22 cellular contexts compared by ENCODE assay signal in genomic region chrX:21225643-21226042, GRCh38.
A peak's percentile ranks its signal among the peaks of the same experiment; 100 is the strongest.
DNase-seq lines count a peak whose midpoint lies in the region; ATAC-seq, FAIRE-seq and TF ChIP-seq lines count a peak whose summit lies in the region.
"Had no signal": no experiment of that assay in that cellular context is flagged by ENCODE, and none has a peak within 500 bp of the region (broad histone marks: within the 10 kb centered on the region; RNA-seq: fewer than 3 reads in every experiment).

No MANE protein-coding gene starts in this region.

- no peaks in the 10 kb centered on the region for H3K27me3 ChIP-seq in keratinocyte (ENCODE audit: control insufficient read depth, extremely low read depth, insufficient read depth, low read length)
- H3K27me3 ChIP-seq in trophoblast cell (ENCODE audit: insufficient read depth, low read length) = no peaks in the 10 kb centered on the region
- H3K27me3 ChIP-seq: Peyer's patch had no signal

- H2BK120ac ChIP-seq in trophoblast cell (ENCODE audit: insufficient read depth, low read length, poor library complexity) = no peak overlapping the region

- H3K79me2 ChIP-seq in keratinocyte (ENCODE audit: control insufficient read depth, insufficient read depth, low read length) (no peaks in the 10 kb centered on the region), trophoblast cell (ENCODE audit: control insufficient read depth, insufficient read depth, low read length, poor library complexity) (no peaks in the 10 kb centered on the region)

- no peak overlapping the region for H2BK12ac ChIP-seq in trophoblast cell (ENCODE audit: low read length)

- H3K4me3 Mint-ChIP-seq in endothelial cell (ENCODE audit: unreplicated experiment) = no peak overlapping the region

- H4K8ac ChIP-seq in trophoblast cell (ENCODE audit: low read depth, low read length) = no peak overlapping the region

- FAIRE-seq in keratinocyte (lab: Jason Lieb, UNC) = no peak
- FAIRE-seq: G401.6, GM12892, HepG2 had no signal

- H3K27ac Mint-ChIP-seq in endothelial cell (ENCODE audit: unreplicated experiment) = no peak overlapping the region

- no peaks in the 10 kb centered on the region for H3K4me1 Mint-ChIP-seq in endothelial cell (ENCODE audit: unreplicated experiment)

- no peaks in the 10 kb centered on the region for H3K9me1 ChIP-seq in keratinocyte (ENCODE audit: control insufficient read depth, extremely low read depth, insufficient read depth, low read length)

- ATAC-seq in mucosa of descending colon = no peak
- ATAC-seq: HepG2 had no signal

- H3K36me3 Mint-ChIP-seq in endothelial cell (ENCODE audit: low read depth, unreplicated experiment) = no peaks in the 10 kb centered on the region

- no peak overlapping the region for H3K18ac ChIP-seq in trophoblast cell (ENCODE audit: low read length)

- no peak overlapping the region for H3K14ac ChIP-seq in trophoblast cell (ENCODE audit: low read length)

- no peaks in the 10 kb centered on the region for H3K27me3 Mint-ChIP-seq in endothelial cell (ENCODE audit: unreplicated experiment)

- no peaks in the 10 kb centered on the region for H3K9me3 Mint-ChIP-seq in endothelial cell (ENCODE audit: unreplicated experiment)

- H2BK5ac ChIP-seq in trophoblast cell (ENCODE audit: low read depth, low read length, poor library complexity) = no peak overlapping the region

- no peak overlapping the region for H3K4me2 ChIP-seq in keratinocyte (ENCODE audit: control insufficient read depth, extremely low read depth, insufficient read depth, low read depth, low read length)
- no peak overlapping the region for H3K4me2 ChIP-seq in trophoblast cell (ENCODE audit: low read length)

- peak overlapping the region; percentile 82 for H2AFZ ChIP-seq in keratinocyte (ENCODE audit: control insufficient read depth, low read length)
- no peak overlapping the region for H2AFZ ChIP-seq in trophoblast cell (ENCODE audit: insufficient read depth, low read length, poor library complexity)

- no peaks in the 10 kb centered on the region for H3K36me3 ChIP-seq in keratinocyte (ENCODE audit: control insufficient read depth in 2 of 2, extremely low read depth in 1 of 2, insufficient read depth in 2 of 2, low read length in 2 of 2)
- H3K36me3 ChIP-seq in trophoblast cell (ENCODE audit: control insufficient read depth in 1 of 2, insufficient read depth in 2 of 2, low read length in 2 of 2) = no peaks in the 10 kb centered on the region
- no peaks in the 10 kb centered on the region for H3K36me3 ChIP-seq in mucosa of descending colon (ENCODE audit: low read depth)
- H3K36me3 ChIP-seq: Peyer's patch had no signal

- DNase-seq in AG10803 (ENCODE audit: low read depth) (peak; percentile 0), HK-2 (ENCODE audit: unreplicated experiment) (peak; percentile 0), astrocyte of the spinal cord (ENCODE audit: low read depth, low spot score) (peak; percentile 2), keratinocyte (ENCODE audit: low read depth, low spot score) (no peak), trophoblast cell (no peak), mucosa of descending colon (no peak), NCI-H2196 treated with DMSO at 0.1 percent for 48 hours (lab: John Stamatoyannopoulos, UW; ENCODE audit: unreplicated experiment) (no peak), endothelial cell (ENCODE audit: low spot score) (no peak)
- DNase-seq: AML-193, Caco-2, DMS79, GOT3, KG1, NCI-H1048, NCI-H1436 treated with DMSO at 0.1 percent for 48 hours, NCI-H2081, NCI-H524, Peyer's patch, SHP77 treated with DMSO at 0.1 percent for 48 hours had no signal

- H3K23ac ChIP-seq in trophoblast cell (ENCODE audit: low read length) = no peak overlapping the region

- no peak overlapping the region for H3K9ac ChIP-seq in keratinocyte (ENCODE audit: control insufficient read depth, extremely low read depth, insufficient read depth, low read length)
- no peak overlapping the region for H3K9ac ChIP-seq in trophoblast cell (ENCODE audit: low read length)

- in situ Hi-C loops in astrocyte of the spinal cord (cut with HindIII; ENCODE audit: low sequenced_read_pairs) = no loop called here

- intact Hi-C loops in mucosa of descending colon (cut with DNase I, micrococcal nuclease) = no loop called here

- TF ChIP-seq CTCF in AG10803 (conservative IDR thresholded peaks at IDR 0.05; ENCODE audit: low read length) (no peak), astrocyte of the spinal cord (IDR thresholded peaks at IDR 0.05; ENCODE audit: low read depth, low read length) (no peak), keratinocyte (optimal IDR thresholded peaks at IDR 0.05 in 1 of 3, IDR thresholded peaks at IDR 0.05 in 1 of 3, conservative IDR thresholded peaks at IDR 0.05 in 1 of 3; ENCODE audit: extremely low read depth in 1 of 3, insufficient read depth in 2 of 3, low read length in 3 of 3) (no peak), mucosa of descending colon (IDR thresholded peaks at IDR 0.05) (no peak), endothelial cell (IDR thresholded peaks at IDR 0.05; ENCODE audit: unreplicated experiment) (no peak)

- H3K9me3 ChIP-seq in keratinocyte (ENCODE audit: control insufficient read depth, low read depth, low read length) (no peaks in the 10 kb centered on the region), trophoblast cell (ENCODE audit: insufficient read depth, low read depth, low read length) (no peaks in the 10 kb centered on the region), mucosa of descending colon (no peaks in the 10 kb centered on the region)
- H3K9me3 ChIP-seq: Caco-2, Peyer's patch had no signal

- H4K91ac ChIP-seq in trophoblast cell (ENCODE audit: low read depth, low read length) = no peak overlapping the region

- H3K4ac ChIP-seq in trophoblast cell (ENCODE audit: low read depth, low read length) = no peak overlapping the region

- no CpG with 5 or more reads among the region's 1 CpG for WGBS in trophoblast cell (ENCODE audit: extremely low coverage, insufficient coverage, insufficient read length)

- H4K12ac ChIP-seq in trophoblast cell (ENCODE audit: low read depth, low read length) = no peak overlapping the region

- H3K27ac ChIP-seq in keratinocyte (ENCODE audit: control insufficient read depth, insufficient read depth, low read length) = no peak overlapping the region
- no peak overlapping the region for H3K27ac ChIP-seq in trophoblast cell (ENCODE audit: low read depth, low read length)
- H3K27ac ChIP-seq: Peyer's patch had no signal

- no peaks in the 10 kb centered on the region for H4K20me1 ChIP-seq in keratinocyte (ENCODE audit: control insufficient read depth, extremely low read depth, insufficient read depth, low read length)

- H3K79me1 ChIP-seq in trophoblast cell (ENCODE audit: low read length) = no peaks in the 10 kb centered on the region

- H3K4me3 ChIP-seq in AG10803 (ENCODE audit: low read length) = no peak overlapping the region
- H3K4me3 ChIP-seq in astrocyte of the spinal cord (ENCODE audit: low read depth, low read length) = no peak overlapping the region
- no peak overlapping the region for H3K4me3 ChIP-seq in keratinocyte (ENCODE audit: control insufficient read depth in 2 of 3, extremely low read depth in 1 of 3, insufficient read depth in 2 of 3, low read depth in 1 of 3, low read length in 3 of 3)
- no peak overlapping the region for H3K4me3 ChIP-seq in trophoblast cell (ENCODE audit: low read depth, low read length)
- H3K4me3 ChIP-seq in mucosa of descending colon = no peak overlapping the region
- H3K4me3 ChIP-seq: Peyer's patch had no signal

- H3K4me1 ChIP-seq in keratinocyte (ENCODE audit: control insufficient read depth, extremely low read depth, insufficient read depth, low read length) = peaks cover 3% of the 10 kb centered on the region
- no peaks in the 10 kb centered on the region for H3K4me1 ChIP-seq in trophoblast cell (ENCODE audit: control insufficient read depth in 1 of 2, insufficient read depth in 2 of 2, low read length in 2 of 2)
- no peaks in the 10 kb centered on the region for H3K4me1 ChIP-seq in mucosa of descending colon (ENCODE audit: low read depth)
- H3K4me1 ChIP-seq: Caco-2, Peyer's patch had no signal

- dilution Hi-C loops in keratinocyte (cut with MboI; ENCODE audit: extremely low pct_ligation_motif_present, low sequenced_read_pairs) = no loop called here

- no peak overlapping the region for H2AK5ac ChIP-seq in trophoblast cell (ENCODE audit: low read length)

Comparison
In these comparisons a context has a peak if more than half of its experiments do, and no peak if none do; other contexts are left out.
1. DNase-seq: peak in AG10803 (single experiment), HK-2 (single experiment) and astrocyte of the spinal cord (single experiment); none in keratinocyte (single experiment), trophoblast cell (0 of 2), mucosa of descending colon (0 of 3), NCI-H2196 treated with DMSO at 0.1 percent for 48 hours (single experiment) and endothelial cell (single experiment).